Comparison of ENCODE assay signal across 8 cellular contexts in the genomic region with DNA sequence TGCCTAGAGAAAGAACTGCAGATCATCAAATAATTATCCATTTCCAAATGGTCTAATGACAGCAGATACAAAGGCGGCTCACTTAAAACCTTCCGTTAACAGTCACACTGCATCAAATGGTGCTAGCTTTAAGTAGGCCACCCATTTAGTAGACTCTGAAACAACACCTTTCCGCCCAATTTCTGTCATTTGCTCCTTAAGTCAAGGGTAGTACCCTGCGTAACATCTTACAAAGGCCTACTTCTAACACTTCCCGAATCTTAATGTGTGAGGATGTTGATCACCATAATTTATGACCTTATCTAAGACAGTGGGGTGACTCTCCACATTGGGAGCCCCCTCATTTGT. TPM values are rescaled to one million over a fixed set of nuclear protein-coding genes. Genes with fewer than 3 reads are reported as not detected.
DNase-seq lines count a peak whose midpoint lies in the region; ATAC-seq, FAIRE-seq and TF ChIP-seq lines count a peak whose summit lies in the region.

No MANE protein-coding gene starts in this region.

- H3K27me3 Mint-ChIP-seq in T-cell, result peaks cover 0 to 21% of the 10 kb centered on the region in 2 donors

- H3K9ac ChIP-seq in skeletal muscle tissue (ENCODE audit: low read depth in 1 of 3, low read length in 3 of 3), result peak overlapping the region; percentile 33 to 73 (median 70)

- H3K4me3 ChIP-seq in fibroblast of villous mesenchyme (ENCODE audit: low read depth, low read length) (peak overlapping the region; percentile 89), skeletal muscle tissue (ENCODE audit: low read length in 3 of 3) (peak overlapping the region; percentile 59 to 80 (median 76))

- no peak for TF ChIP-seq CTCF in fibroblast of villous mesenchyme (IDR thresholded peaks at IDR 0.05; ENCODE audit: insufficient read depth, low read depth, low read length)

- no peak overlapping the region for H3K27ac ChIP-seq in skeletal muscle tissue (ENCODE audit: low read depth, low read length)

- CTCF ChIA-PET in T-cell (lab: Charles Lee), result interaction anchor here in 1 of 2 donors (0.6 kb wide), 2 partner anchors 490 to 1144 kb away, joined by 3 to 4 read pairs; no protein-coding TSS in a partner anchor

- H3K36me3 Mint-ChIP-seq in T-cell, result no peaks in the 10 kb centered on the region

- DNase-seq in H54 (ENCODE audit: insufficient read length, low spot score) (no peak), T-cell (peak in 1 of 34 experiments; percentile 1), fibroblast of villous mesenchyme (ENCODE audit: low read depth) (no peak), frontal cortex (ENCODE audit: low spot score in 2 of 2) (no peak), MV-4-11 (lab: John Stamatoyannopoulos, UW) (no peak), NK-92 (lab: John Stamatoyannopoulos, UW; ENCODE audit: unreplicated experiment) (no peak)

- peaks cover 3 to 5% (median 4%) of the 10 kb centered on the region in 3 donors for H3K4me1 ChIP-seq in skeletal muscle tissue (ENCODE audit: control insufficient read depth in 3 of 3, insufficient read depth in 3 of 3, low read length in 3 of 3)

- no peak for TF ChIP-seq POLR2A in H54 (IDR thresholded peaks at IDR 0.05; ENCODE audit: low read depth, low read length)

- peaks cover 25 to 27% (median 27%) of the 10 kb centered on the region in 3 donors for H3K4me1 Mint-ChIP-seq in T-cell

- H3K9me3 ChIP-seq in skeletal muscle tissue (ENCODE audit: control insufficient read depth in 3 of 3, low read length in 3 of 3), result no peaks in the 10 kb centered on the region

- no peaks in the 10 kb centered on the region for H3K27me3 ChIP-seq in skeletal muscle tissue (ENCODE audit: control insufficient read depth in 3 of 3, insufficient read depth in 3 of 3, low read length in 3 of 3)

- FAIRE-seq in H54 (lab: Jason Lieb, UNC), result peak; percentile 20
- no peak for FAIRE-seq in frontal cortex (lab: Jason Lieb, UNC)

- H3K4me3 Mint-ChIP-seq in T-cell, result peak overlapping the region; percentile 79 to 84 (median 80)

- ATAC-seq in T-cell (replicated peaks in 1 of 4) (no peak), HG03457 (IDR thresholded peaks at IDR 0.05; ENCODE audit: unreplicated experiment) (no peak)

- POLR2A ChIA-PET in T-cell (lab: Charles Lee), result interaction anchor here in 1 of 2 donors (0.6 kb wide), 1 partner anchor 61 kb away, joined by 4 read pairs; no protein-coding TSS in a partner anchor

- H3K36me3 ChIP-seq in skeletal muscle tissue (ENCODE audit: control insufficient read depth in 3 of 3, insufficient read depth in 3 of 3, low read length in 3 of 3), result no peaks in the 10 kb centered on the region

- no peaks in the 10 kb centered on the region for H3K9me3 Mint-ChIP-seq in T-cell

- H3K27ac Mint-ChIP-seq in T-cell, result peak overlapping the region; percentile 73 to 81

RNA-seq across cellular contexts. Expression of a gene that starts 0.7 kb away (rescaled TPM):
- total RNA-seq in T-cell (10 to 100 TPM; 11.2 to 17.5 (median 12.4) TPM), fibroblast of villous mesenchyme (38.0 and 41.6 TPM in 2 replicates), skeletal muscle tissue (35.5 TPM), frontal cortex (64.8 TPM)
